Comparison of ENCODE assay signal across 23 cellular contexts in the genomic region with DNA sequence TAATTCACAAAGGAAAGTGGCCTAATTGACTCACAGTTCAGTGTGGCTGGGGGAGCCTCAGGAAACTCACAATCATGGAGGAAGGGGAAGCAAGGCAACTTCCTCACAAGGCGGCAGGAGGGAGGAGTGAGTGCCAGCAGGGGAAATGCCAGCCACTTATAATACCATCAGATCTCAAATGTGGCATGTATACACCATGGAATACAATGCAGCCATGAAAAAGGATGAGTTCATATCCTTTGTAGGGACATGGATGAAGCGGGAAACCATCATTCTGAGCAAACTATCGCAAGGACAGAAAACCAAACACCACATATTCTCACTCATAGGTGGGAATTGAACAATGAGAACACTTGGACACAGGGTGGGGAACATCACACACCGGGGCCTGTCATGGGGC. TPM values are rescaled to one million over a fixed set of nuclear protein-coding genes. Genes with fewer than 3 reads are reported as not detected.
"Had no signal": no experiment of that assay in that cellular context is flagged by ENCODE, and none has a peak within 500 bp of the region (broad histone marks: within the 10 kb centered on the region; RNA-seq: fewer than 3 reads in every experiment).

No MANE protein-coding gene starts in this region.

RNA-seq across cellular contexts. Expression of a gene that starts 6.7 kb away (rescaled TPM):
- total RNA-seq: activated B cell treated with CpG ODN at 0.5 μM for 24 hours; activated CD4-positive, alpha-beta memory T cell treated with anti-CD3 and anti-CD28 coated beads for 36 hours; activated CD4-positive, alpha-beta T cell treated with anti-CD3 and anti-CD28 coated beads, Interleukin-2, amount 10 ng/mL, durations not matched to agents 24 days and 14 days; activated CD8-positive, alpha-beta memory T cell treated with anti-CD3 and anti-CD28 coated beads for 36 hours; activated CD8-positive, alpha-beta T cell treated with anti-CD3 and anti-CD28 coated beads for 36 hours; activated naive CD4-positive, alpha-beta T cell treated with anti-CD3 and anti-CD28 coated beads for 36 hours; activated naive CD4-positive, alpha-beta T cell treated with anti-CD3 and anti-CD28 coated beads, Interleukin-2, amount 50 U/mL, for 72 hours; activated naive CD8-positive, alpha-beta T cell treated with anti-CD3 and anti-CD28 coated beads for 36 hours; activated T-cell treated with anti-CD3 and anti-CD28 coated beads, Interleukin-2, amount 50 U/mL, for 72 hours; activated T-helper 1 cell treated with anti-CD3 and anti-CD28 coated beads, Interleukin-12 subunit alpha, Interleukin-12 subunit beta, Interleukin-2, Interleukin-4 antibody, amounts not matched to agents 30 ng/mL and 10 ng/mL and 1 ng/mL, durations not matched to agents 14 hours and 24 hours and 36 hours; activated T-helper 17 cell treated with anti-CD3 and anti-CD28 coated beads, Interleukin-2, amount 50 U/mL, for 72 hours; aorta; astrocyte; body of pancreas; breast epithelium; cardiac septum; cerebellum; T-helper 1 cell treated with Interleukin-12 subunit alpha and Interleukin-12 subunit beta and Interleukin-4 antibody, amounts not matched to agents 30 ng/mL and 1 ng/mL, for 36 hours; T-helper 17 cell; T-helper 2 cell treated with Interferon-gamma antibody and Interleukin-4, amounts not matched to agents 100 ng/mL and 5 ng/mL, for 36 hours had no signal

RNA-seq across cellular contexts. Expression of a gene that starts 20.4 kb away (rescaled TPM):
- total RNA-seq: activated B cell treated with CpG ODN at 0.5 μM for 24 hours; activated CD4-positive, alpha-beta memory T cell treated with anti-CD3 and anti-CD28 coated beads for 36 hours; activated CD4-positive, alpha-beta T cell treated with anti-CD3 and anti-CD28 coated beads, Interleukin-2, amount 10 ng/mL, durations not matched to agents 24 days and 14 days; activated CD8-positive, alpha-beta memory T cell treated with anti-CD3 and anti-CD28 coated beads for 36 hours; activated CD8-positive, alpha-beta T cell treated with anti-CD3 and anti-CD28 coated beads for 36 hours; activated naive CD4-positive, alpha-beta T cell treated with anti-CD3 and anti-CD28 coated beads for 36 hours; activated naive CD4-positive, alpha-beta T cell treated with anti-CD3 and anti-CD28 coated beads, Interleukin-2, amount 50 U/mL, for 72 hours; activated naive CD8-positive, alpha-beta T cell treated with anti-CD3 and anti-CD28 coated beads for 36 hours; activated T-cell treated with anti-CD3 and anti-CD28 coated beads, Interleukin-2, amount 50 U/mL, for 4 hours; activated T-cell treated with anti-CD3 and anti-CD28 coated beads, Interleukin-2, amount 50 U/mL, for 72 hours; activated T-helper 1 cell treated with anti-CD3 and anti-CD28 coated beads, Interleukin-12 subunit alpha, Interleukin-12 subunit beta, Interleukin-2, Interleukin-4 antibody, amounts not matched to agents 30 ng/mL and 10 ng/mL and 1 ng/mL, durations not matched to agents 14 hours and 24 hours and 36 hours; activated T-helper 17 cell treated with anti-CD3 and anti-CD28 coated beads, Interleukin-2, amount 50 U/mL, for 72 hours; adrenal gland; aorta; astrocyte; body of pancreas; breast epithelium; cardiac septum; cerebellum; T-cell; T-helper 1 cell treated with Interleukin-12 subunit alpha and Interleukin-12 subunit beta and Interleukin-4 antibody, amounts not matched to agents 30 ng/mL and 1 ng/mL, for 36 hours; T-helper 17 cell; T-helper 2 cell treated with Interferon-gamma antibody and Interleukin-4, amounts not matched to agents 100 ng/mL and 5 ng/mL, for 36 hours had no signal

RNA-seq across cellular contexts. Expression of a gene that starts 57.6 kb away (rescaled TPM):
- total RNA-seq: activated B cell treated with CpG ODN at 0.5 μM for 24 hours; activated CD4-positive, alpha-beta memory T cell treated with anti-CD3 and anti-CD28 coated beads for 36 hours; activated CD4-positive, alpha-beta T cell treated with anti-CD3 and anti-CD28 coated beads, Interleukin-2, amount 10 ng/mL, durations not matched to agents 24 days and 14 days; activated CD8-positive, alpha-beta memory T cell treated with anti-CD3 and anti-CD28 coated beads for 36 hours; activated CD8-positive, alpha-beta T cell treated with anti-CD3 and anti-CD28 coated beads for 36 hours; activated naive CD4-positive, alpha-beta T cell treated with anti-CD3 and anti-CD28 coated beads for 36 hours; activated naive CD4-positive, alpha-beta T cell treated with anti-CD3 and anti-CD28 coated beads, Interleukin-2, amount 50 U/mL, for 72 hours; activated naive CD8-positive, alpha-beta T cell treated with anti-CD3 and anti-CD28 coated beads for 36 hours; activated T-cell treated with anti-CD3 and anti-CD28 coated beads, Interleukin-2, amount 50 U/mL, for 4 hours; activated T-cell treated with anti-CD3 and anti-CD28 coated beads, Interleukin-2, amount 50 U/mL, for 72 hours; activated T-helper 1 cell treated with anti-CD3 and anti-CD28 coated beads, Interleukin-12 subunit alpha, Interleukin-12 subunit beta, Interleukin-2, Interleukin-4 antibody, amounts not matched to agents 30 ng/mL and 10 ng/mL and 1 ng/mL, durations not matched to agents 14 hours and 24 hours and 36 hours; adrenal gland; aorta; astrocyte; body of pancreas; breast epithelium; cardiac septum; cerebellum; T-cell; T-helper 1 cell treated with Interleukin-12 subunit alpha and Interleukin-12 subunit beta and Interleukin-4 antibody, amounts not matched to agents 30 ng/mL and 1 ng/mL, for 36 hours; T-helper 17 cell; T-helper 2 cell treated with Interferon-gamma antibody and Interleukin-4, amounts not matched to agents 100 ng/mL and 5 ng/mL, for 36 hours had no signal
